In the genomic region with DNA sequence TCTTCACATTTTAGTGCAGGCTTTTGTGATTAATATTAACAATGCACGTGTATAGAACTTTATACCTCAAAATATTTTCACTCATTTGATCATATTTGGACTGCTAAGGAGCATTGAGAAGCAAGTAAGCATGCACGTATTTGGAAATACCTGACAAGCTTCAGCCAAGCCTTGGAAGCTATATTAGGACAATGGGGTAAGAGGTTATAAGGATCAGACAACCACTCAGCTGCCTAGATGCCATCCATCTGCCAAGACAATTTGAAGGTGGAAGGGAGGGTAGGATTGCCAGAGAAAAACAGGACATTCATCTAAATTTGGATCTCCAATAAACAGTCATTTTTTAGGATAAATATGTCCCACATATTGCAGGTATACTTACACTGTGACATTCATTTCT, we compare ENCODE assay signal across 24 cellular contexts.
DNase-seq lines count a peak whose midpoint lies in the region; ATAC-seq lines count a peak whose summit lies in the region.
"Had no signal": no experiment of that assay in that cellular context is flagged by ENCODE, and none has a peak within 500 bp of the region (broad histone marks: within the 10 kb centered on the region; RNA-seq: fewer than 3 reads in every experiment).

No MANE protein-coding gene starts in this region.

- H3K36me3 Mint-ChIP-seq in T-helper 1 cell treated with Interleukin-12 subunit alpha and Interleukin-12 subunit beta and Interleukin-4 antibody, amounts not matched to agents 30 μg/mL and 1 μg/mL, for 36 hours (ENCODE audit: low read depth): peaks cover 6% of the 10 kb centered on the region
- H3K36me3 Mint-ChIP-seq in activated naive CD4-positive, alpha-beta T cell treated with anti-CD3 and anti-CD28 coated beads, Interleukin-2, amount 50 U/mL, for 72 hours: peaks cover 10 to 39% of the 10 kb centered on the region in 2 donors
- no peaks in the 10 kb centered on the region for H3K36me3 Mint-ChIP-seq in activated naive CD8-positive, alpha-beta T cell treated with anti-CD3 and anti-CD28 coated beads, Interleukin-2, amount 50 U/mL, for 24 hours (ENCODE audit: low read depth)
- H3K36me3 Mint-ChIP-seq: CD4-positive, alpha-beta memory T cell had no signal

- peaks cover 7% of the 10 kb centered on the region for H3K9me3 Mint-ChIP-seq in T-helper 1 cell treated with Interleukin-12 subunit alpha and Interleukin-12 subunit beta and Interleukin-4 antibody, amounts not matched to agents 30 μg/mL and 1 μg/mL, for 36 hours
- peaks cover 8 to 19% of the 10 kb centered on the region in 2 donors for H3K9me3 Mint-ChIP-seq in activated naive CD4-positive, alpha-beta T cell treated with anti-CD3 and anti-CD28 coated beads, Interleukin-2, amount 50 U/mL, for 72 hours
- no peaks in the 10 kb centered on the region for H3K9me3 Mint-ChIP-seq in activated naive CD8-positive, alpha-beta T cell treated with anti-CD3 and anti-CD28 coated beads, Interleukin-2, amount 50 U/mL, for 24 hours
- H3K9me3 Mint-ChIP-seq: H9 had no signal

- DNase-seq in T-helper 1 cell: no peak
- no peak for DNase-seq in activated naive CD4-positive, alpha-beta T cell treated with anti-CD3 and anti-CD28 coated beads, Interleukin-2, amount 50 U/mL, for 72 hours (ENCODE audit: low spot score in 2 of 2)
- no peak for DNase-seq in activated naive CD4-positive, alpha-beta T cell treated with Interleukin-2 at 50 U/mL for 16 hours
- no peak for DNase-seq in activated naive CD8-positive, alpha-beta T cell treated with anti-CD3 and anti-CD28 coated beads, Interleukin-2, amount 50 U/mL, for 24 hours
- no peak for DNase-seq in HK-2 (ENCODE audit: unreplicated experiment)
- DNase-seq in NCI-H69 (lab: John Stamatoyannopoulos, UW): no peak
- DNase-seq: activated CD8-positive, alpha-beta memory T cell treated with anti-CD3 and anti-CD28 coated beads for 24 hours; cerebellar nuclear complex; DMS153; H9; mesendoderm; NCI-H1092 treated with DMSO at 0.1 percent for 48 hours; NCI-H187; NCI-H2171 treated with DMSO at 0.1 percent for 48 hours; NCI-H510A treated with DMSO at 0.1 percent for 48 hours; nucleus accumbens; SK-N-SH; T-helper 9 cell; WERI-Rb-1 had no signal

- H3K27ac Mint-ChIP-seq in T-helper 1 cell treated with Interleukin-12 subunit alpha and Interleukin-12 subunit beta and Interleukin-4 antibody, amounts not matched to agents 30 μg/mL and 1 μg/mL, for 36 hours: peak overlapping the region; percentile 92
- peak overlapping the region; percentile 83 to 96 for H3K27ac Mint-ChIP-seq in activated naive CD4-positive, alpha-beta T cell treated with anti-CD3 and anti-CD28 coated beads, Interleukin-2, amount 50 U/mL, for 72 hours
- peak overlapping the region; percentile 88 for H3K27ac Mint-ChIP-seq in activated naive CD8-positive, alpha-beta T cell treated with anti-CD3 and anti-CD28 coated beads, Interleukin-2, amount 50 U/mL, for 24 hours
- H3K27ac Mint-ChIP-seq: H9, IgD-negative memory B cell had no signal

- H3K27me3 Mint-ChIP-seq in T-helper 1 cell treated with Interleukin-12 subunit alpha and Interleukin-12 subunit beta and Interleukin-4 antibody, amounts not matched to agents 30 μg/mL and 1 μg/mL, for 36 hours (ENCODE audit: low read depth): no peaks in the 10 kb centered on the region
- H3K27me3 Mint-ChIP-seq in activated naive CD8-positive, alpha-beta T cell treated with anti-CD3 and anti-CD28 coated beads, Interleukin-2, amount 50 U/mL, for 24 hours: no peaks in the 10 kb centered on the region
- H3K27me3 Mint-ChIP-seq: CD4-positive, alpha-beta memory T cell; IgD-negative memory B cell had no signal

- H3K4me1 Mint-ChIP-seq in T-helper 1 cell treated with Interleukin-12 subunit alpha and Interleukin-12 subunit beta and Interleukin-4 antibody, amounts not matched to agents 30 μg/mL and 1 μg/mL, for 36 hours (ENCODE audit: low read depth): peaks cover 52% of the 10 kb centered on the region
- H3K4me1 Mint-ChIP-seq in activated naive CD8-positive, alpha-beta T cell treated with anti-CD3 and anti-CD28 coated beads, Interleukin-2, amount 50 U/mL, for 24 hours: peaks cover 63% of the 10 kb centered on the region

- ATAC-seq in activated naive CD4-positive, alpha-beta T cell treated with anti-CD3 and anti-CD28 coated beads, Interleukin-2, amount 50 U/mL, for 72 hours: peak in 1 of 2 donors; percentile 8
- no peak for ATAC-seq in activated naive CD8-positive, alpha-beta T cell treated with anti-CD3 and anti-CD28 coated beads, Interleukin-2, amount 50 U/mL, for 24 hours
- ATAC-seq in GM19463 (IDR thresholded peaks at IDR 0.05; ENCODE audit: unreplicated experiment): no peak
- ATAC-seq: gastroesophageal sphincter had no signal

- no peak overlapping the region for H3K4me3 Mint-ChIP-seq in T-helper 1 cell treated with Interleukin-12 subunit alpha and Interleukin-12 subunit beta and Interleukin-4 antibody, amounts not matched to agents 30 μg/mL and 1 μg/mL, for 36 hours
- no peak overlapping the region for H3K4me3 Mint-ChIP-seq in activated naive CD8-positive, alpha-beta T cell treated with anti-CD3 and anti-CD28 coated beads, Interleukin-2, amount 50 U/mL, for 24 hours
- H3K4me3 Mint-ChIP-seq: H9, IgD-negative memory B cell had no signal
